Comparison of ENCODE assay signal across 8 cellular contexts in genomic region chr4:67700874-67701850, GRCh38. TPM values are rescaled to one million over a fixed set of nuclear protein-coding genes. Genes with fewer than 3 reads are reported as not detected.
DNase-seq lines count a peak whose midpoint lies in the region; ATAC-seq and TF ChIP-seq lines count a peak whose summit lies in the region.

UBA6 (minus strand) TSS chr4:67701155; CDS start chr4:67701119, 36 bp downstream.

- H3K36me3 ChIP-seq in lung (ENCODE audit: control insufficient read depth in 2 of 2, insufficient read depth in 2 of 2, low read length in 2 of 2): no peaks in the 10 kb centered on the region

- H3K27me3 ChIP-seq in lung (ENCODE audit: control insufficient read depth, insufficient read depth): no peaks in the 10 kb centered on the region

- H3K9me3 ChIP-seq in lung (ENCODE audit: control insufficient read depth in 2 of 2, insufficient read depth in 1 of 2, low read length in 1 of 2): no peaks in the 10 kb centered on the region

- TF ChIP-seq CTCF in lung (IDR thresholded peaks at IDR 0.05; ENCODE audit: control extremely low read depth, extremely low read depth): peak; percentile 26

- peak within 1 kb of the TSS; percentile 79 to 95 for H3K27ac ChIP-seq in lung (ENCODE audit: low read depth in 1 of 2, low read length in 1 of 2)

- H3K4me3 ChIP-seq in lung: peak within 1 kb of the TSS; percentile 94

- H3K4me1 ChIP-seq in lung (ENCODE audit: control insufficient read depth in 2 of 2, insufficient read depth in 2 of 2, low read length in 2 of 2): peaks cover 1 to 12% of the 10 kb centered on the region in 2 donors

- ATAC-seq in GM19468 (IDR thresholded peaks at IDR 0.05; ENCODE audit: extremely low read depth, unreplicated experiment) (peak; percentile 97), lung (ENCODE audit: insufficient read depth, low FRiP score) (peak; percentile 99)

- 1 to 2% methylated on average over 41 to 55 of the region's 55 CpGs for WGBS in lung, 2 donors

- peak; percentile 97 for DNase-seq in COLO829 (ENCODE audit: low spot score)
- peak; percentile 81 for DNase-seq in HS-5 (ENCODE audit: low read depth)
- peak; percentile 64 for DNase-seq in NK-92 (lab: John Stamatoyannopoulos, UW; ENCODE audit: unreplicated experiment)
- peak; percentile 86 to 91 for DNase-seq in activated CD8-positive, alpha-beta memory T cell treated with anti-CD3 and anti-CD28 coated beads for 1 hour (ENCODE audit: extremely low read depth in 1 of 2, low read depth in 1 of 2)
- peak; percentile 92 for DNase-seq in effector CD4-positive, alpha-beta T cell
- peak; percentile 97 for DNase-seq in lung (ENCODE audit: low spot score)
- DNase-seq in stimulated activated CD4-positive, alpha-beta T cell treated with anti-CD3 and anti-CD28 coated beads, TNF-alpha, amount 100 ng/mL, for 4 hours (ENCODE audit: low read depth in 3 of 3): peak; percentile 88 to 93 (median 89)

RNA-seq across cellular contexts. Expression of gene UBA6, which starts in this region (rescaled TPM):
- total RNA-seq in lung: 10 to 100 TPM; 42.0 to 67.0 TPM
- polyA plus RNA-seq in lung: 10 to 100 TPM in 1 of 2 donors, 1 to 10 TPM in 1; 6.4 to 14.0 TPM

Comparison
In these comparisons a context has a peak if more than half of its experiments do, and no peak if none do; other contexts are left out.
1. Peak in every context shown above with its lines: DNase-seq, ATAC-seq, H3K4me3 ChIP-seq and H3K27ac ChIP-seq.